ENCODE assay signal across 8 cellular contexts in genomic region chr1:12658531-12659453, GRCh38. TPM values are rescaled to one million over a fixed set of nuclear protein-coding genes. Genes with fewer than 3 reads are reported as not detected.
A peak's percentile ranks its signal among the peaks of the same experiment; 100 is the strongest.
DNase-seq lines count a peak whose midpoint lies in the region; ATAC-seq and TF ChIP-seq lines count a peak whose summit lies in the region.

No MANE protein-coding gene starts in this region.

- TF ChIP-seq CTCF in HFF-Myc (IDR thresholded peaks at IDR 0.05; ENCODE audit: low read depth, low read length, missing control alignments), result peak; percentile 92
- TF ChIP-seq CTCF in right lobe of liver (IDR thresholded peaks at IDR 0.05), result peak; percentile 91 to 97 (median 96)

- intact Hi-C loops in right lobe of liver (cut with DNase I), result loop anchor here (10.0 kb wide), 1 partner anchor 344 kb away; no protein-coding TSS in a partner anchor

- peaks cover 11% of the 10 kb centered on the region for H3K27me3 Mint-ChIP-seq in CD4-positive, CD25-positive, alpha-beta regulatory T cell

- H3K4me3 ChIP-seq in CD4-positive, CD25-positive, alpha-beta regulatory T cell (ENCODE audit: low read depth, low read length), result no peak overlapping the region
- H3K4me3 ChIP-seq in HFF-Myc (replicated peaks; ENCODE audit: low read depth, low read length) (no peak overlapping the region), right lobe of liver (no peak overlapping the region)

- DNase-seq in CD4-positive, CD25-positive, alpha-beta regulatory T cell, result peak; percentile 58 to 66 (median 58)
- DNase-seq in HFF-Myc (ENCODE audit: extremely low read depth, low read depth) (peak; percentile 64), NCI-H526 treated with DMSO at 0.1 percent for 48 hours (lab: John Stamatoyannopoulos, UW) (peak; percentile 41), dedifferentiated amniotic fluid mesenchymal stem cell (ENCODE audit: extremely low spot score) (peak; percentile 83), right lobe of liver (peak; percentile 64 to 79 (median 68))
- peak; percentile 64 for DNase-seq in activated CD4-positive, alpha-beta T cell treated with anti-CD3 and anti-CD28 coated beads, Interleukin-2, amount 50 U/mL, for 1 hour
- DNase-seq in stimulated activated CD4-positive, alpha-beta T cell treated with anti-CD3 and anti-CD28 coated beads, TNF-alpha, amount 100 ng/mL, for 4 hours (ENCODE audit: low read depth in 3 of 3), result peak; percentile 33 to 60 (median 41)

- no peaks in the 10 kb centered on the region for H3K36me3 Mint-ChIP-seq in CD4-positive, CD25-positive, alpha-beta regulatory T cell

- 27% methylated on average over 21 of the region's 23 CpGs for WGBS in right lobe of liver (ENCODE audit: insufficient coverage, low coverage, low lambda C conversion rate, missing lambda C conversion rate)

- peaks cover 0 to 7% (median 4%) of the 10 kb centered on the region in 4 donors for H3K4me1 Mint-ChIP-seq in CD4-positive, CD25-positive, alpha-beta regulatory T cell

- ATAC-seq in CD4-positive, CD25-positive, alpha-beta regulatory T cell (ENCODE audit: low read depth in 2 of 2), result peak; percentile 53 to 69
- ATAC-seq in right lobe of liver, result peak; percentile 92 to 98 (median 96)
- ATAC-seq in GM18520 (IDR thresholded peaks at IDR 0.05; ENCODE audit: unreplicated experiment), result no peak

- H3K9me3 Mint-ChIP-seq in CD4-positive, CD25-positive, alpha-beta regulatory T cell, result peaks cover 0 to 4% (median 0%) of the 10 kb centered on the region in 7 donors

- no peaks in the 10 kb centered on the region for H3K9me3 ChIP-seq in CD4-positive, CD25-positive, alpha-beta regulatory T cell (ENCODE audit: control insufficient read depth in 2 of 2, low read length in 2 of 2)
- H3K9me3 ChIP-seq in right lobe of liver, result no peaks in the 10 kb centered on the region

- H3K4me3 Mint-ChIP-seq in CD4-positive, CD25-positive, alpha-beta regulatory T cell, result no peak overlapping the region

- H3K4me1 ChIP-seq in CD4-positive, CD25-positive, alpha-beta regulatory T cell (ENCODE audit: control insufficient read depth, insufficient read depth, low read length, poor library complexity, severe bottlenecking), result peaks cover 4% of the 10 kb centered on the region
- no peaks in the 10 kb centered on the region for H3K4me1 ChIP-seq in right lobe of liver

- no peak overlapping the region for H3K27ac ChIP-seq in CD4-positive, CD25-positive, alpha-beta regulatory T cell (ENCODE audit: insufficient read depth, low read length, poor library complexity, severe bottlenecking)
- H3K27ac ChIP-seq in right lobe of liver, result no peak overlapping the region

- no peaks in the 10 kb centered on the region for H3K27me3 ChIP-seq in CD4-positive, CD25-positive, alpha-beta regulatory T cell (ENCODE audit: control insufficient read depth, insufficient read depth, low read length)
- no peaks in the 10 kb centered on the region for H3K27me3 ChIP-seq in right lobe of liver

- H3K36me3 ChIP-seq in CD4-positive, CD25-positive, alpha-beta regulatory T cell (ENCODE audit: control insufficient read depth, insufficient read depth, low read length), result no peaks in the 10 kb centered on the region
- no peaks in the 10 kb centered on the region for H3K36me3 ChIP-seq in right lobe of liver

- TF ChIP-seq POLR2A in right lobe of liver (IDR thresholded peaks at IDR 0.05), result no peak

- H3K27ac Mint-ChIP-seq in CD4-positive, CD25-positive, alpha-beta regulatory T cell, result peak overlapping the region in 1 of 3 donors; percentile 75

RNA-seq across cellular contexts. Expression of gene AADACL4, which starts 14.9 kb away (rescaled TPM):
- not detected for total RNA-seq in CD4-positive, CD25-positive, alpha-beta regulatory T cell
- polyA plus RNA-seq in CD4-positive, CD25-positive, alpha-beta regulatory T cell, result not detected
- total RNA-seq in right lobe of liver, result not detected

RNA-seq across cellular contexts. Expression of gene DHRS3, which starts 40.8 kb away (rescaled TPM):
- 15.2 TPM for total RNA-seq in CD4-positive, CD25-positive, alpha-beta regulatory T cell
- 10 to 100 TPM in 3 of 4 donors, 1 to 10 TPM in 1; 8.8 to 25.6 (median 16.1) TPM for polyA plus RNA-seq in CD4-positive, CD25-positive, alpha-beta regulatory T cell
- 100 to 1,000 TPM; 132 to 252 (median 172) TPM for total RNA-seq in right lobe of liver

RNA-seq across cellular contexts. Expression of gene AADACL3, which starts 57.1 kb away (rescaled TPM):
- not detected for total RNA-seq in CD4-positive, CD25-positive, alpha-beta regulatory T cell
- polyA plus RNA-seq in CD4-positive, CD25-positive, alpha-beta regulatory T cell, result not detected
- total RNA-seq in right lobe of liver, result not detected
